ENCODE assay signal across 20 cellular contexts in genomic region chr20:63500151-63500901, GRCh38. TPM values are rescaled to one million over a fixed set of nuclear protein-coding genes. Genes with fewer than 3 reads are reported as not detected.
DNase-seq lines count a peak whose midpoint lies in the region; ATAC-seq and TF ChIP-seq lines count a peak whose summit lies in the region.
"Had no signal": no experiment of that assay in that cellular context is flagged by ENCODE, and none has a peak within 500 bp of the region (broad histone marks: within the 10 kb centered on the region; RNA-seq: fewer than 3 reads in every experiment).

No MANE protein-coding gene starts in this region.

- peak overlapping the region in 2 of 10 donors; percentile 21 to 24 for H3K4me3 ChIP-seq in heart right ventricle
- H3K4me3 ChIP-seq in skeletal muscle tissue (ENCODE audit: low read length in 3 of 3), result peak overlapping the region; percentile 51 to 70 (median 63)
- H3K4me3 ChIP-seq: ovary had no signal

- DNase-seq in NCI-H2171 treated with DMSO at 0.1 percent for 48 hours (lab: John Stamatoyannopoulos, UW), result peak; percentile 11
- DNase-seq in NCI-H2171 (lab: John Stamatoyannopoulos, UW), result no peak
- DNase-seq in heart right ventricle, result no peak
- DNase-seq in NCI-H345 treated with DMSO at 0.1 percent for 48 hours (lab: John Stamatoyannopoulos, UW; ENCODE audit: unreplicated experiment), result no peak
- DNase-seq in NCI-H1092 (lab: John Stamatoyannopoulos, UW), result no peak
- DNase-seq: 8988T, amygdala, cerebellar nuclear complex, DMS53, NCI-H187, NCI-H446 treated with DMSO at 0.1 percent for 48 hours, SHP77 treated with DMSO at 0.1 percent for 48 hours, spleen had no signal

- peaks cover 0 to 14% (median 0%) of the 10 kb centered on the region in 11 donors for H3K9me3 ChIP-seq in heart right ventricle
- H3K9me3 ChIP-seq in skeletal muscle tissue (ENCODE audit: control insufficient read depth in 3 of 3, low read length in 3 of 3), result peaks cover 0 to 6% (median 2%) of the 10 kb centered on the region in 3 donors
- H3K9me3 ChIP-seq: HAP-1 had no signal

- peak; percentile 20 to 58 (median 50) for ATAC-seq in heart right ventricle
- ATAC-seq: left lobe of liver had no signal

- H3K4me1 ChIP-seq in heart right ventricle, result peaks cover 10 to 59% (median 45%) of the 10 kb centered on the region in 9 donors
- peaks cover 36 to 57% (median 53%) of the 10 kb centered on the region in 3 donors for H3K4me1 ChIP-seq in skeletal muscle tissue (ENCODE audit: control insufficient read depth in 3 of 3, insufficient read depth in 3 of 3, low read length in 3 of 3)

- H3K36me3 ChIP-seq in heart right ventricle (peaks cover 0 to 6% (median 0%) of the 10 kb centered on the region in 9 donors), skeletal muscle tissue (ENCODE audit: control insufficient read depth in 3 of 3, insufficient read depth in 3 of 3, low read length in 3 of 3) (peaks cover under 1 to 19% (median 7%) of the 10 kb centered on the region in 3 donors)
- H3K36me3 ChIP-seq: ovary, spleen, upper lobe of left lung had no signal

- TF ChIP-seq CTCF in heart right ventricle (IDR thresholded peaks at IDR 0.05), result no peak

- H3K9ac ChIP-seq in skeletal muscle tissue (ENCODE audit: low read depth in 1 of 3, low read length in 3 of 3), result peak overlapping the region; percentile 84 to 96 (median 87)

- H3K27ac ChIP-seq in heart right ventricle (peak overlapping the region; percentile 60 to 98 (median 88)), skeletal muscle tissue (ENCODE audit: low read depth, low read length) (peak overlapping the region; percentile 99)
- H3K27ac ChIP-seq: ovary, spleen, upper lobe of left lung had no signal

- WGBS in heart right ventricle, 2 donors, result 38 to 55% methylated on average over 24 of the region's 24 CpGs

- peaks cover 0 to 62% (median 44%) of the 10 kb centered on the region in 7 donors for H3K27me3 ChIP-seq in heart right ventricle
- H3K27me3 ChIP-seq in skeletal muscle tissue (ENCODE audit: control insufficient read depth in 3 of 3, insufficient read depth in 3 of 3, low read length in 3 of 3), result peaks cover 0 to 16% (median 4%) of the 10 kb centered on the region in 3 donors
- H3K27me3 ChIP-seq: ovary had no signal

- intact Hi-C loops in heart right ventricle (cut with DNase I), result no loop called here

RNA-seq across cellular contexts. Expression of gene EEF1A2, which starts 1.4 kb away (rescaled TPM):
- total RNA-seq in heart right ventricle, result 1,000 to 10,000 TPM; 1,074 to 1,437 (median 1,307) TPM
- polyA plus RNA-seq in heart right ventricle, result 1,000 to 10,000 TPM in 1 of 2 donors, 100 to 1,000 TPM in 1; 881 to 1,465 TPM
- 255 TPM for total RNA-seq in skeletal muscle tissue

RNA-seq across cellular contexts. Expression of gene PPDPF, which starts 20.2 kb away (rescaled TPM):
- total RNA-seq in heart right ventricle (100 to 1,000 TPM; 186 to 433 (median 269) TPM), skeletal muscle tissue (24.0 TPM)
- polyA plus RNA-seq in heart right ventricle, result 100 to 1,000 TPM; 261 to 324 TPM

RNA-seq across cellular contexts. Expression of gene KCNQ2, which starts 27.9 kb away (rescaled TPM):
- total RNA-seq in heart right ventricle, result 1 to 10 TPM in 3 of 10 donors, under 1 TPM in 1, not detected in 6; 0.26 to 3.8 (median 1.9) TPM
- under 1 TPM in 1 of 2 donors, not detected in 1; 0.03 TPM for polyA plus RNA-seq in heart right ventricle
- 1.6 TPM for total RNA-seq in skeletal muscle tissue
- total RNA-seq: activated T-helper 1 cell treated with anti-CD3 and anti-CD28 coated beads, Interleukin-12 subunit alpha, Interleukin-12 subunit beta, Interleukin-2, Interleukin-4 antibody, amounts not matched to agents 30 ng/mL and 10 ng/mL and 1 ng/mL, durations not matched to agents 14 hours and 24 hours and 36 hours; left lobe of liver; ovary had no signal
- polyA plus RNA-seq: ovary had no signal

RNA-seq across cellular contexts. Expression of gene PTK6, which starts 36.9 kb away (rescaled TPM):
- total RNA-seq in heart right ventricle (under 1 TPM in 2 of 10 donors, not detected in 8; 0.06 to 0.28 TPM), skeletal muscle tissue (not detected)
- under 1 TPM in 1 of 2 donors, not detected in 1; 0.03 TPM for polyA plus RNA-seq in heart right ventricle

RNA-seq across cellular contexts. Expression of gene SRMS, which starts 47.2 kb away (rescaled TPM):
- total RNA-seq in heart right ventricle (not detected), skeletal muscle tissue (not detected)
- polyA plus RNA-seq in heart right ventricle, result not detected
- total RNA-seq: activated T-helper 1 cell treated with anti-CD3 and anti-CD28 coated beads, Interleukin-12 subunit alpha, Interleukin-12 subunit beta, Interleukin-2, Interleukin-4 antibody, amounts not matched to agents 30 ng/mL and 10 ng/mL and 1 ng/mL, durations not matched to agents 14 hours and 24 hours and 36 hours; left lobe of liver; mucosa of gallbladder; ovary; upper lobe of left lung had no signal
- polyA plus RNA-seq: ovary had no signal
